ENCODE assay signal across 14 cellular contexts in genomic region chr1:24119859-24120756, GRCh38. TPM values are rescaled to one million over a fixed set of nuclear protein-coding genes. Genes with fewer than 3 reads are reported as not detected.
A peak's percentile ranks its signal among the peaks of the same experiment; 100 is the strongest.
DNase-seq lines count a peak whose midpoint lies in the region; ATAC-seq, FAIRE-seq and TF ChIP-seq lines count a peak whose summit lies in the region.
"Had no signal": no experiment of that assay in that cellular context is flagged by ENCODE, and none has a peak within 500 bp of the region (broad histone marks: within the 10 kb centered on the region; RNA-seq: fewer than 3 reads in every experiment).

No MANE protein-coding gene starts in this region.

- H3K36me3 Mint-ChIP-seq in glutamatergic neuron (ENCODE audit: unreplicated experiment), result no peaks in the 10 kb centered on the region
- H3K36me3 Mint-ChIP-seq: activated CD4-positive, alpha-beta memory T cell treated with anti-CD3 and anti-CD28 coated beads for 36 hours; naive B cell had no signal

- intact Hi-C loops in HepG2 (cut with micrococcal nuclease; ENCODE audit: unreplicated experiment), result no loop called here

- 5% methylated on average over 10 of the region's 17 CpGs for WGBS in HepG2 (ENCODE audit: low lambda C conversion rate)

- H3K9ac ChIP-seq in duodenal mucosa (ENCODE audit: low read depth in 1 of 2, low read length in 2 of 2) (peak overlapping the region; percentile 26 to 33), HepG2 (ENCODE audit: insufficient read depth, low read depth, low read length) (peak overlapping the region; percentile 50), subcutaneous abdominal adipose tissue (ENCODE audit: low read length in 5 of 5) (no peak overlapping the region)

- no peak for TF ChIP-seq RAD21 in HepG2 (CRISPR knock-in tag; IDR thresholded peaks at IDR 0.05)

- H3K27ac ChIP-seq in duodenal mucosa (ENCODE audit: low read depth, low read length) (peak overlapping the region; percentile 41), HepG2 (ENCODE audit: extremely low read length, insufficient read depth, low read length) (peak overlapping the region; percentile 79), subcutaneous abdominal adipose tissue (ENCODE audit: low read depth, low read length) (no peak overlapping the region)
- H3K27ac ChIP-seq: SJCRH30, uterus had no signal

- H3K9me3 ChIP-seq in duodenal mucosa (ENCODE audit: control insufficient read depth in 1 of 2, low read length in 2 of 2), result no peaks in the 10 kb centered on the region
- no peaks in the 10 kb centered on the region for H3K9me3 ChIP-seq in HepG2 (ENCODE audit: low read length)
- H3K9me3 ChIP-seq in subcutaneous abdominal adipose tissue (ENCODE audit: control insufficient read depth in 5 of 5, low read length in 5 of 5), result no peaks in the 10 kb centered on the region
- H3K9me3 ChIP-seq: SJCRH30, uterus had no signal

- no peaks in the 10 kb centered on the region for H3K79me2 ChIP-seq in HepG2 (ENCODE audit: insufficient read depth, low read length)

- peak overlapping the region; percentile 66 for H3K4me2 ChIP-seq in HepG2 (ENCODE audit: low read depth, low read length)

- H3K4me3 Mint-ChIP-seq in glutamatergic neuron (ENCODE audit: unreplicated experiment), result no peak overlapping the region
- H3K4me3 Mint-ChIP-seq: activated CD4-positive, alpha-beta memory T cell treated with anti-CD3 and anti-CD28 coated beads for 36 hours; naive B cell had no signal

- peak; percentile 77 for ATAC-seq in HepG2
- ATAC-seq in HG02642 (IDR thresholded peaks at IDR 0.05; ENCODE audit: poor library complexity, unreplicated experiment), result no peak

- no peak for TF ChIP-seq CTCF in HepG2 (CRISPR knock-in tag; IDR thresholded peaks at IDR 0.05)
- TF ChIP-seq CTCF in glutamatergic neuron (IDR thresholded peaks at IDR 0.05; ENCODE audit: partially characterized antibody, unreplicated experiment), result no peak

- no peak overlapping the region for H3K27ac Mint-ChIP-seq in glutamatergic neuron (ENCODE audit: unreplicated experiment)
- H3K27ac Mint-ChIP-seq: activated CD4-positive, alpha-beta memory T cell treated with anti-CD3 and anti-CD28 coated beads for 36 hours; naive B cell had no signal

- peaks cover 1% of the 10 kb centered on the region for H3K9me3 Mint-ChIP-seq in glutamatergic neuron (ENCODE audit: unreplicated experiment)
- H3K9me3 Mint-ChIP-seq: activated CD4-positive, alpha-beta memory T cell treated with anti-CD3 and anti-CD28 coated beads for 36 hours; naive B cell had no signal

- POLR2A ChIA-PET in HepG2 (lab: Yijun Ruan, JAX), result interaction anchor here (0.7 to 4.3 kb wide), 9 partner anchors 8 to 167 kb away, joined by 3 to 44 read pairs (median 5); partner anchors contain the start of genes IL22RA1, MYOM3 and SRSF10

- H3K4me1 ChIP-seq in duodenal mucosa (ENCODE audit: control insufficient read depth in 1 of 2, insufficient read depth in 2 of 2, low read length in 2 of 2), result peaks cover 29 to 34% of the 10 kb centered on the region in 2 donors
- H3K4me1 ChIP-seq in HepG2 (ENCODE audit: insufficient read depth, low read length), result peaks cover 64% of the 10 kb centered on the region
- peaks cover 7 to 19% (median 18%) of the 10 kb centered on the region in 5 donors for H3K4me1 ChIP-seq in subcutaneous abdominal adipose tissue (ENCODE audit: control insufficient read depth in 5 of 5, insufficient read depth in 5 of 5, low read length in 5 of 5)
- H3K4me1 ChIP-seq: SJCRH30, uterus had no signal

- no peaks in the 10 kb centered on the region for H4K20me1 ChIP-seq in HepG2 (ENCODE audit: insufficient read depth, low read length)

- TF ChIP-seq EP300 in HepG2 (IDR thresholded peaks at IDR 0.05; ENCODE audit: low read depth in 2 of 2, low read length in 2 of 2) (peak in 1 of 2 experiments; percentile 41; a peak in 1 of 4 replicates), HepG2 (CRISPR knock-in tag; IDR thresholded peaks at IDR 0.05; ENCODE audit: borderline replicate concordance) (peak; percentile 32; the same call in 1 of the 2 replicates)

- no TSS peak for BruUV-seq in HepG2 (replicated peaks; lab: Mats Ljungman, UMichigan)

- CTCF ChIA-PET in HepG2 (lab: Yijun Ruan, JAX; ENCODE audit: low intra/inter-chr PET ratio, low total read pairs), result no interaction called here

- peak; percentile 79 for DNase-seq in NCI-H226
- DNase-seq in HepG2 (ENCODE audit: low spot score), result peak; percentile 85
- DNase-seq in stimulated activated CD4-positive, alpha-beta T cell treated with anti-CD3 and anti-CD28 coated beads, Interleukin-4, amount 100 ng/mL, for 24 hours, result no peak
- no peak for DNase-seq in glutamatergic neuron
- no peak for DNase-seq in NK-92 (lab: John Stamatoyannopoulos, UW; ENCODE audit: unreplicated experiment)
- DNase-seq: activated CD4-positive, alpha-beta memory T cell treated with anti-CD3 and anti-CD28 coated beads for 36 hours; naive B cell; NCI-H187 treated with DMSO at 0.1 percent for 48 hours; SJCRH30; uterus had no signal

- H3K27me3 ChIP-seq in duodenal mucosa (ENCODE audit: control insufficient read depth in 1 of 2, insufficient read depth in 2 of 2, low read length in 2 of 2), result no peaks in the 10 kb centered on the region
- H3K27me3 ChIP-seq in HepG2 (ENCODE audit: control insufficient read depth in 1 of 2, insufficient read depth in 2 of 2, low read length in 2 of 2), result no peaks in the 10 kb centered on the region
- peaks cover 0 to 8% (median 4%) of the 10 kb centered on the region in 5 donors for H3K27me3 ChIP-seq in subcutaneous abdominal adipose tissue (ENCODE audit: control insufficient read depth in 5 of 5, insufficient read depth in 4 of 5, low read length in 5 of 5)
- H3K27me3 ChIP-seq: uterus had no signal

- peak; percentile 36 to 59; a peak in 3 of 4 replicates for TF ChIP-seq POLR2A in HepG2 (IDR thresholded peaks at IDR 0.05; ENCODE audit: insufficient read depth in 1 of 2, low read depth in 2 of 2, low read length in 2 of 2)

- H2AFZ ChIP-seq in HepG2 (ENCODE audit: low read length), result no peak overlapping the region

- H3K36me3 ChIP-seq in duodenal mucosa (ENCODE audit: control insufficient read depth in 1 of 2, insufficient read depth in 2 of 2, low read length in 2 of 2) (peaks cover 0 to 23% of the 10 kb centered on the region in 2 donors), HepG2 (replicated peaks in 1 of 2; ENCODE audit: control insufficient read depth in 1 of 2, insufficient read depth in 2 of 2, low read length in 2 of 2) (0 out of 5 replicates have a peak, but pooled peaks cover 0 to under 1% of the 10 kb centered on the region in 2 experiments), subcutaneous abdominal adipose tissue (ENCODE audit: control insufficient read depth in 5 of 5, insufficient read depth in 5 of 5, low read length in 5 of 5) (no peaks in the 10 kb centered on the region)
- H3K36me3 ChIP-seq: SJCRH30, uterus had no signal

- H3K27me3 Mint-ChIP-seq in glutamatergic neuron (ENCODE audit: unreplicated experiment), result peaks cover 3% of the 10 kb centered on the region

- H3K4me3 ChIP-seq in duodenal mucosa (ENCODE audit: low read depth in 1 of 2, low read length in 2 of 2), result peak overlapping the region in 1 of 2 donors; percentile 0
- peak overlapping the region in 2 of 3 experiments; percentile 0 to 36; a peak in 3 of 6 replicates for H3K4me3 ChIP-seq in HepG2 (replicated peaks in 1 of 3; ENCODE audit: insufficient read depth in 1 of 3, low read depth in 2 of 3, low read length in 3 of 3)
- peak overlapping the region in 4 of 5 donors; percentile 1 to 28 (median 17) for H3K4me3 ChIP-seq in subcutaneous abdominal adipose tissue (ENCODE audit: low read depth in 1 of 5, low read length in 5 of 5)
- H3K4me3 ChIP-seq: SJCRH30, uterus had no signal

- H3K4me1 Mint-ChIP-seq in glutamatergic neuron (ENCODE audit: low read depth, unreplicated experiment), result no peaks in the 10 kb centered on the region
- H3K4me1 Mint-ChIP-seq: naive B cell had no signal

- peak; percentile 93 for FAIRE-seq in HepG2 (lab: Jason Lieb, UNC)

- in situ Hi-C loops in HepG2 (cut with HindIII; ENCODE audit: extremely low pct_ligation_motif_present, low pct_unique_long_range_greater_than_20kb), result no loop called here

RNA-seq across cellular contexts. Expression of gene MYOM3, which starts 8.2 kb away (rescaled TPM):
- total RNA-seq in HepG2 (2016; rRNA removed; fragmentation: Illumina TruSeq; extraction: Trizol), result 15.3 and 16.5 TPM in 2 replicates
- 4.1 and 5.6 TPM in 2 replicates for total RNA-seq in HepG2 (2016; cell fraction: cytosol; rRNA removed; fragmentation: Illumina TruSeq; extraction: Trizol; ENCODE audit: low read depth)
- total RNA-seq in HepG2 (2016; cell fraction: insoluble cytoplasmic fraction; rRNA removed; fragmentation: Illumina TruSeq; extraction: Trizol), result 13.4 and 15.6 TPM in 2 replicates
- 13.7 and 13.8 TPM in 2 replicates for total RNA-seq in HepG2 (2016; cell fraction: membrane; rRNA removed; fragmentation: Illumina TruSeq; extraction: Trizol)
- 8.9 and 12.1 TPM in 2 replicates for total RNA-seq in HepG2 (2016; cell fraction: nucleus; rRNA removed; fragmentation: Illumina TruSeq; extraction: Trizol)
- 5.8 and 7.9 TPM in 2 replicates for polyA plus RNA-seq in HepG2 (2011; rRNA removed)
- 5.4 and 6.0 TPM in 2 replicates for polyA plus RNA-seq in HepG2 (2011; cell fraction: cytosol; rRNA removed)
- polyA plus RNA-seq in HepG2 (2011; cell fraction: nucleus; rRNA removed), result 11.3 and 13.5 TPM in 2 replicates
- polyA plus RNA-seq in HepG2 (2012), result 16.0 TPM in 2 replicates
- polyA plus RNA-seq in HepG2 (2016; cell fraction: cytosol; fragmentation: Illumina TruSeq; extraction: Trizol; ENCODE audit: low read depth), result 2.4 TPM in 2 replicates
- polyA plus RNA-seq in HepG2 (2016; cell fraction: insoluble cytoplasmic fraction; fragmentation: Illumina TruSeq; extraction: Trizol; ENCODE audit: low read depth), result 13.0 and 14.7 TPM in 2 replicates
- polyA plus RNA-seq in HepG2 (2016; cell fraction: membrane; fragmentation: Illumina TruSeq; extraction: Trizol; ENCODE audit: low read depth), result 8.0 and 8.5 TPM in 2 replicates
- 19.4 and 21.7 TPM in 2 replicates for polyA plus RNA-seq in HepG2 (2016; cell fraction: nucleus; fragmentation: Illumina TruSeq; extraction: Trizol; ENCODE audit: insufficient read depth, low read depth)
- 0.14 and 8.4 TPM in 2 replicates for polyA minus RNA-seq in HepG2 (2011; rRNA and poly(A)+ RNA removed; ENCODE audit: low replicate concordance)
- 3.6 and 4.5 TPM in 2 replicates for polyA minus RNA-seq in HepG2 (2011; cell fraction: cytosol; rRNA and poly(A)+ RNA removed)
- 10.2 and 12.6 TPM in 2 replicates for polyA minus RNA-seq in HepG2 (2011; cell fraction: nucleus; rRNA and poly(A)+ RNA removed)
- not detected for total RNA-seq in glutamatergic neuron (ENCODE audit: unreplicated experiment)
- total RNA-seq: activated CD4-positive, alpha-beta memory T cell treated with anti-CD3 and anti-CD28 coated beads for 36 hours; SJCRH30 had no signal

RNA-seq across cellular contexts. Expression of gene IL22RA1, which starts 22.8 kb away (rescaled TPM):
- total RNA-seq in HepG2 (2016; rRNA removed; fragmentation: Illumina TruSeq; extraction: Trizol) (2.1 and 4.4 TPM in 2 replicates), glutamatergic neuron (ENCODE audit: unreplicated experiment) (not detected)
- total RNA-seq in HepG2 (2016; cell fraction: cytosol; rRNA removed; fragmentation: Illumina TruSeq; extraction: Trizol; ENCODE audit: low read depth), result 0.91 and 1.6 TPM in 2 replicates
- 1.5 and 4.4 TPM in 2 replicates for total RNA-seq in HepG2 (2016; cell fraction: insoluble cytoplasmic fraction; rRNA removed; fragmentation: Illumina TruSeq; extraction: Trizol)
- total RNA-seq in HepG2 (2016; cell fraction: membrane; rRNA removed; fragmentation: Illumina TruSeq; extraction: Trizol), result 3.0 and 3.1 TPM in 2 replicates
- 4.5 and 6.1 TPM in 2 replicates for total RNA-seq in HepG2 (2016; cell fraction: nucleus; rRNA removed; fragmentation: Illumina TruSeq; extraction: Trizol)
- 10.2 and 13.3 TPM in 2 replicates for polyA plus RNA-seq in HepG2 (2011; rRNA removed)
- 5.9 and 6.0 TPM in 2 replicates for polyA plus RNA-seq in HepG2 (2011; cell fraction: cytosol; rRNA removed)
- 13.5 and 13.6 TPM in 2 replicates for polyA plus RNA-seq in HepG2 (2011; cell fraction: nucleus; rRNA removed)
- 11.8 and 14.1 TPM in 2 replicates for polyA plus RNA-seq in HepG2 (2012)
- 1.7 and 2.0 TPM in 2 replicates for polyA plus RNA-seq in HepG2 (2016; cell fraction: cytosol; fragmentation: Illumina TruSeq; extraction: Trizol; ENCODE audit: low read depth)
- 2.8 and 3.9 TPM in 2 replicates for polyA plus RNA-seq in HepG2 (2016; cell fraction: insoluble cytoplasmic fraction; fragmentation: Illumina TruSeq; extraction: Trizol; ENCODE audit: low read depth)
- 2.4 and 3.0 TPM in 2 replicates for polyA plus RNA-seq in HepG2 (2016; cell fraction: membrane; fragmentation: Illumina TruSeq; extraction: Trizol; ENCODE audit: low read depth)
- polyA plus RNA-seq in HepG2 (2016; cell fraction: nucleus; fragmentation: Illumina TruSeq; extraction: Trizol; ENCODE audit: insufficient read depth, low read depth), result 13.6 and 13.9 TPM in 2 replicates
- 2.7 and 12.2 TPM in 2 replicates for polyA minus RNA-seq in HepG2 (2011; rRNA and poly(A)+ RNA removed; ENCODE audit: low replicate concordance)
- 4.0 and 5.3 TPM in 2 replicates for polyA minus RNA-seq in HepG2 (2011; cell fraction: cytosol; rRNA and poly(A)+ RNA removed)
- 4.2 and 4.5 TPM in 2 replicates for polyA minus RNA-seq in HepG2 (2011; cell fraction: nucleus; rRNA and poly(A)+ RNA removed)
- total RNA-seq: activated CD4-positive, alpha-beta memory T cell treated with anti-CD3 and anti-CD28 coated beads for 36 hours; Daoy; SJCRH30 had no signal

Comparison
In these comparisons a context has a peak if more than half of its experiments do, and no peak if none do; other contexts are left out.
1. DNase-seq: peak in NCI-H226 (single experiment) and HepG2 (single experiment); none in stimulated activated CD4-positive, alpha-beta T cell treated with anti-CD3 and anti-CD28 coated beads, Interleukin-4, amount 100 ng/mL, for 24 hours (single experiment), glutamatergic neuron (single experiment) and NK-92 (single experiment).
2. H3K9ac ChIP-seq: peak in duodenal mucosa (2 of 2) and HepG2 (single experiment); none in subcutaneous abdominal adipose tissue (0 of 5).